27 cellular contexts compared by ENCODE assay signal in the genomic region with DNA sequence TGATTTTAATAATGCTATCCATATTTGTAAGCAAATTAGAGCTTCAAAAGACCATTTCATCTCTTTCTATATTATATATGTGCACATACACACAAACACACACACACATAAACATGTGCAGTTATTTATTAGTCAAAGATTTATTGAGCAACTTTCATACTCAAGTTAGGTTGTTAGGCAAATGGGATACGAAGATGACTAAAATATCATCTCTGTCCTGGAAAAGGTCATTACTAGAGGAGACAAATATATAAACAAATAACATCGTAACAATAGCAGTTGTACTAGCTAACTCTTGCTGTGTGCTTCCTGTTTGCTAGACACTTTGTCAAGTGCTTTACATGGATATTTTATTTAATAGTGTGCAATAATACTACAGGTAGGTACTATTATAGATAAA.
"Had no signal": no experiment of that assay in that cellular context is flagged by ENCODE, and none has a peak within 500 bp of the region (broad histone marks: within the 10 kb centered on the region; RNA-seq: fewer than 3 reads in every experiment).

No MANE protein-coding gene starts in this region.

- H3K4me3 ChIP-seq: MG63, SK-N-MC had no signal

- ATAC-seq: activated CD4-positive, alpha-beta T cell treated with anti-CD3 and anti-CD28 coated beads for 36 hours; Panc1; Right ventricle myocardium inferior; T-cell had no signal

- H3K27ac ChIP-seq: SK-N-MC, WERI-Rb-1 had no signal

- H3K27me3 ChIP-seq: MG63 had no signal

- H3K36me3 ChIP-seq: MG63, WERI-Rb-1 had no signal

- DNase-seq: activated CD4-positive, alpha-beta memory T cell treated with anti-CD3 and anti-CD28 coated beads, Interleukin-2, amount 10 ng/mL, durations not matched to agents 7 days and 5 days; activated CD4-positive, alpha-beta T cell treated with anti-CD3 and anti-CD28 coated beads for 36 hours; activated CD4-positive, alpha-beta T cell treated with anti-CD3 and anti-CD28 coated beads, Interleukin-2, amount 50 U/mL, for 1 hour; activated gamma-delta T cell treated with Interleukin-2 at 50 U/mL for 16 hours; activated naive CD4-positive, alpha-beta T cell treated with anti-CD3 and anti-CD28 coated beads, Interleukin-2, amount 10 ng/mL, durations not matched to agents 7 days and 5 days; activated naive CD8-positive, alpha-beta T cell treated with anti-CD3 and anti-CD28 coated beads for 36 hours; activated T-cell treated with anti-CD3 and anti-CD28 coated beads for 4 hours; activated T-cell treated with anti-CD3 and anti-CD28 coated beads, Interleukin-2, amount 50 U/mL, for 48 hours; aorta; central memory CD4-positive, alpha-beta T cell; KG1; MG63; NCI-H1092 treated with DMSO at 0.1 percent for 48 hours; NCI-H1417 treated with DMSO at 0.1 percent for 48 hours; NCI-H1694; NCI-H2029; NCI-H2107; NCI-H2171 treated with DMSO at 0.1 percent for 48 hours; NCI-H510A; NK-92 treated with Interleukin-12 subunit alpha and Interleukin-12 subunit beta, amount 100 ng/mL, for 24 hours; RPMI8226; T-cell; T-helper 2 cell; WERI-Rb-1 had no signal

- H3K9me3 ChIP-seq: MG63 had no signal
